Comparison of ENCODE assay signal across 15 cellular contexts in the genomic region with DNA sequence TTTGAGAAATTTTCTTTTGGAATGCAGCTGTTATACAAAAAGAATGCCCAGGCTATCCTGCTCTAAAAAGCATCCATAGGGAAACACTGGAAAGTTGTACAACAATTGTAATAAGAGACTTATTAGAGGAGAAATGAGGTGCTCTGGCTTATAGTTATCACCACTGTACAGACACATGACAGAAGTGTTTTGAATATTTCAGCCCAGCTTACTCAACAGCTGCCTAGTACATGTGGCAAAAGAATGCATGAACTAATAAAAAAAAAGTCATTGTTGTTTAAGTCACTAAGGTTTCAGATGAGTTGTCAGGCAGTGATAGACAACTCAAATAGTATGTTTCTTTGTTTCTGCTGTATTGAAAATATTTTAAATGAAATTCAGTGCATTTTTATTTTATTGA.
"Had no signal": no experiment of that assay in that cellular context is flagged by ENCODE, and none has a peak within 500 bp of the region (broad histone marks: within the 10 kb centered on the region; RNA-seq: fewer than 3 reads in every experiment).

No MANE protein-coding gene starts in this region.

- H3K4me2 ChIP-seq: neural progenitor cell, smooth muscle cell had no signal

- ATAC-seq: activated naive CD4-positive, alpha-beta T cell treated with anti-CD3 and anti-CD28 coated beads, Interleukin-2, amount 50 U/mL, for 72 hours; activated T-cell treated with anti-CD3 and anti-CD28 coated beads, Interleukin-2, amount 50 U/mL, for 4 hours; gastrocnemius medialis; pancreas; SK-N-SH treated with all-trans-retinoic acid at 6 μM for 48 hours; T-helper 17 cell had no signal

- H3K36me3 ChIP-seq: cardiac muscle cell, gastrocnemius medialis, neural progenitor cell, pancreas, right atrium auricular region, transverse colon had no signal

- H3K4me1 ChIP-seq: gastrocnemius medialis, neural progenitor cell, pancreas, right atrium auricular region, transverse colon had no signal

- H3K9me3 ChIP-seq: gastrocnemius medialis, pancreas, right atrium auricular region, transverse colon had no signal

- DNase-seq: activated CD4-positive, alpha-beta T cell treated with anti-CD3 and anti-CD28 coated beads, Interleukin-2, amount 50 U/mL, for 4 hours; activated effector memory CD4-positive, alpha-beta T cell treated with anti-CD3 and anti-CD28 coated beads, Interleukin-2, amount 50 U/mL, for 16 hours; activated T-cell treated with anti-CD3 and anti-CD28 coated beads, Interleukin-2, amount 50 U/mL, for 4 hours; anterior cingulate cortex; gastrocnemius medialis; pancreas; substantia nigra; T-helper 17 cell; transverse colon had no signal

- H3K9ac ChIP-seq: neural progenitor cell had no signal

- H3K4me3 ChIP-seq: cardiac muscle cell, gastrocnemius medialis, neural progenitor cell, pancreas, right atrium auricular region, smooth muscle cell, transverse colon had no signal

- H2AFZ ChIP-seq: neural progenitor cell had no signal

- H3K27ac ChIP-seq: cardiac muscle cell, gastrocnemius medialis, neural progenitor cell, pancreas, right atrium auricular region, transverse colon had no signal

- H3K27me3 ChIP-seq: cardiac muscle cell, gastrocnemius medialis, neural progenitor cell, pancreas, right atrium auricular region, transverse colon had no signal
